Comparison of ENCODE assay signal across 27 cellular contexts in genomic region chr13:30406779-30407416, GRCh38. TPM values are rescaled to one million over a fixed set of nuclear protein-coding genes. Genes with fewer than 3 reads are reported as not detected.
A peak's percentile ranks its signal among the peaks of the same experiment; 100 is the strongest.
DNase-seq lines count a peak whose midpoint lies in the region; ATAC-seq and TF ChIP-seq lines count a peak whose summit lies in the region.
"Had no signal": no experiment of that assay in that cellular context is flagged by ENCODE, and none has a peak within 500 bp of the region (broad histone marks: within the 10 kb centered on the region; RNA-seq: fewer than 3 reads in every experiment).

No MANE protein-coding gene starts in this region.

- peak overlapping the region in 2 of 5 experiments; percentile 7 to 13 for H3K27ac Mint-ChIP-seq in brain
- H3K27ac Mint-ChIP-seq in natural killer cell: peak overlapping the region; percentile 78 to 81
- H3K27ac Mint-ChIP-seq: stimulated activated naive CD8-positive, alpha-beta T cell treated with anti-CD3 and anti-CD28 coated beads, Interleukin-15, Interleukin-2, amounts not matched to agents 100 ng/mL and 50 ng/mL, for 24 hours; WTC11 had no signal

- H3K9me3 ChIP-seq in A673 (ENCODE audit: low read depth, low read length, poor library complexity, severe bottlenecking) (no peaks in the 10 kb centered on the region), HEK293 (ENCODE audit: control insufficient read depth, insufficient read depth, low read depth, low read length) (no peaks in the 10 kb centered on the region)
- H3K9me3 ChIP-seq: BE2C, esophagus muscularis mucosa, tibial artery had no signal

- H3K4me3 Mint-ChIP-seq in brain: peak overlapping the region in 3 of 5 experiments; percentile 6 to 59 (median 43)
- peak overlapping the region; percentile 51 for H3K4me3 Mint-ChIP-seq in natural killer cell
- H3K4me3 Mint-ChIP-seq in activated T-cell treated with anti-CD3 and anti-CD28 coated beads, Interleukin-2, amount 50 U/mL, for 4 hours: no peak overlapping the region
- H3K4me3 Mint-ChIP-seq: stimulated activated naive CD8-positive, alpha-beta T cell treated with anti-CD3 and anti-CD28 coated beads, Interleukin-15, Interleukin-2, amounts not matched to agents 100 ng/mL and 50 ng/mL, for 24 hours; WTC11 had no signal

- intact Hi-C loops in A673 (cut with micrococcal nuclease; ENCODE audit: unreplicated experiment) (loop anchor here (5.0 kb wide), 1 partner anchor 275 kb away; no protein-coding TSS in a partner anchor), natural killer cell (cut with micrococcal nuclease) (loop anchor here (1.0 kb wide), 2 partner anchors 12 to 31 kb away; no protein-coding TSS in a partner anchor)

- CTCF ChIA-PET in A673 (lab: Charles Lee): interaction anchor here (1.6 kb wide), 1 partner anchor 274 kb away, joined by 7 read pairs; no protein-coding TSS in a partner anchor
- CTCF ChIA-PET in HEK293 (lab: Yijun Ruan, JAX): interaction anchor here (0.8 to 1.5 kb wide), 2 partner anchors 15 to 55 kb away, joined by 3 read pairs; no protein-coding TSS in a partner anchor

- POLR2A ChIA-PET in A673 (lab: Charles Lee; ENCODE audit: low non-redundant PET) (no interaction called here), HEK293 (lab: Yijun Ruan, JAX) (interaction anchor here (1.6 kb wide), 1 partner anchor 15 kb away, joined by 4 read pairs; the partner anchor contains the start of gene UBE2L5)

- H3K4me3 ChIP-seq in A673 (ENCODE audit: low read depth, low read length, poor library complexity, severe bottlenecking) (no peak overlapping the region), HEK293 (ENCODE audit: low read depth, low read length) (no peak overlapping the region)
- H3K4me3 ChIP-seq: esophagus muscularis mucosa, lung, tibial artery had no signal

- H3K27me3 ChIP-seq in A673 (replicated peaks; ENCODE audit: insufficient read depth, low read depth, low read length, poor library complexity): no peaks in the 10 kb centered on the region
- H3K27me3 ChIP-seq: BE2C, esophagus muscularis mucosa, tibial artery had no signal

- peaks cover 59% of the 10 kb centered on the region for H3K4me1 Mint-ChIP-seq in brain
- H3K4me1 Mint-ChIP-seq in natural killer cell: peaks cover 26 to 31% of the 10 kb centered on the region in 2 donors
- H3K4me1 Mint-ChIP-seq in activated T-cell treated with anti-CD3 and anti-CD28 coated beads, Interleukin-2, amount 50 U/mL, for 4 hours (ENCODE audit: low read depth): peaks cover 24% of the 10 kb centered on the region

- peak in 2 of 3 donors; percentile 16 to 59 for ATAC-seq in natural killer cell
- no peak for ATAC-seq in activated T-cell treated with anti-CD3 and anti-CD28 coated beads, Interleukin-2, amount 50 U/mL, for 4 hours
- ATAC-seq: WTC11 had no signal

- H3K4me1 ChIP-seq in A673 (ENCODE audit: insufficient read depth, low read length, poor library complexity, severe bottlenecking) (peaks cover 60% of the 10 kb centered on the region), HEK293 (ENCODE audit: control insufficient read depth, insufficient read depth, low read length) (no peaks in the 10 kb centered on the region)

- H3K36me3 ChIP-seq in A673 (ENCODE audit: insufficient read depth, low read length, poor library complexity, severe bottlenecking) (no peaks in the 10 kb centered on the region), HEK293 (ENCODE audit: control insufficient read depth in 2 of 2, insufficient read depth in 1 of 2, low read length in 2 of 2) (no peaks in the 10 kb centered on the region)
- H3K36me3 ChIP-seq: BE2C, esophagus muscularis mucosa, tibial artery had no signal

- H3K27ac ChIP-seq in A673 (ENCODE audit: low read depth, low read length, poor library complexity, severe bottlenecking) (peak overlapping the region; percentile 69), HEK293 (ENCODE audit: extremely low read depth, low read depth, low read length) (no peak overlapping the region)
- H3K27ac ChIP-seq: RWPE1 had no signal

- no TSS peak for BruUV-seq in A673 (replicated peaks; lab: Mats Ljungman, UMichigan)

- H3K27me3 Mint-ChIP-seq in brain (peaks cover 10% of the 10 kb centered on the region), natural killer cell (ENCODE audit: low read depth in 2 of 2) (no peaks in the 10 kb centered on the region)
- H3K27me3 Mint-ChIP-seq in activated T-cell treated with anti-CD3 and anti-CD28 coated beads, Interleukin-2, amount 50 U/mL, for 4 hours (ENCODE audit: low read depth): no peaks in the 10 kb centered on the region
- H3K27me3 Mint-ChIP-seq: stimulated activated naive CD8-positive, alpha-beta T cell treated with anti-CD3 and anti-CD28 coated beads, Interleukin-15, Interleukin-2, amounts not matched to agents 100 ng/mL and 50 ng/mL, for 24 hours had no signal

- DNase-seq in A673 (ENCODE audit: low spot score) (no peak), natural killer cell (peak; percentile 29), NCI-H1694 treated with DMSO at 0.1 percent for 48 hours (lab: John Stamatoyannopoulos, UW) (no peak), activated T-cell treated with anti-CD3 and anti-CD28 coated beads for 4 hours (no peak), GDM1 (lab: John Stamatoyannopoulos, UW) (no peak)
- no peak for DNase-seq in activated T-cell treated with anti-CD3 and anti-CD28 coated beads, Interleukin-2, amount 50 U/mL, for 4 hours
- DNase-seq: activated CD4-positive, alpha-beta T cell treated with anti-CD3 and anti-CD28 coated beads, Interleukin-2, amount 50 U/mL, for 48 hours; BE2C; caudate nucleus; DMS79; foreskin melanocyte; KBM-7; MM.1S; NCI-H2029 treated with DMSO at 0.1 percent for 48 hours; NCI-H2227 treated with DMSO at 0.1 percent for 48 hours; NCI-H774; occipital lobe; tibial artery had no signal

- TF ChIP-seq CTCF in A673 (conservative IDR thresholded peaks at IDR 0.05; ENCODE audit: low read depth, low read length): no peak
- TF ChIP-seq CTCF in HEK293 (tag by site-specific recombination; IDR thresholded peaks at IDR 0.05): no peak
- TF ChIP-seq CTCF in brain (conservative IDR thresholded peaks at IDR 0.05): no peak
- peak; percentile 18 for TF ChIP-seq CTCF in natural killer cell (IDR thresholded peaks at IDR 0.05)

- peaks cover 0 to 3% (median 2%) of the 10 kb centered on the region in 5 experiments for H3K9me3 Mint-ChIP-seq in brain
- no peaks in the 10 kb centered on the region for H3K9me3 Mint-ChIP-seq in natural killer cell
- H3K9me3 Mint-ChIP-seq in activated T-cell treated with anti-CD3 and anti-CD28 coated beads, Interleukin-2, amount 50 U/mL, for 4 hours: no peaks in the 10 kb centered on the region
- H3K9me3 Mint-ChIP-seq: stimulated activated naive CD8-positive, alpha-beta T cell treated with anti-CD3 and anti-CD28 coated beads, Interleukin-15, Interleukin-2, amounts not matched to agents 100 ng/mL and 50 ng/mL, for 24 hours; WTC11 had no signal

- H3K36me3 Mint-ChIP-seq in brain (no peaks in the 10 kb centered on the region), natural killer cell (no peaks in the 10 kb centered on the region)
- H3K36me3 Mint-ChIP-seq in activated T-cell treated with anti-CD3 and anti-CD28 coated beads, Interleukin-2, amount 50 U/mL, for 4 hours (ENCODE audit: insufficient read depth): no peaks in the 10 kb centered on the region
- H3K36me3 Mint-ChIP-seq: WTC11 had no signal

TF ChIP-seq in HEK293, 187 proteins besides CTCF, POLR2A, EP300 and RAD21:
- TF ChIP-seq PBX3 (CRISPR knock-in tag; IDR thresholded peaks at IDR 0.05) (no peak), ZNF311 (tag by site-specific recombination; IDR thresholded peaks at IDR 0.05; ENCODE audit: borderline replicate concordance) (no peak), SETDB1 (IDR thresholded peaks at IDR 0.05; ENCODE audit: insufficient read length, low read length) (no peak), ZFP41 (tag by site-specific recombination; IDR thresholded peaks at IDR 0.05; ENCODE audit: borderline replicate concordance) (no peak), ZNF2 (tag by site-specific recombination; IDR thresholded peaks at IDR 0.05) (no peak), GFI1B (tag by site-specific recombination; IDR thresholded peaks at IDR 0.05) (no peak), ZNF529 (tag by site-specific recombination; IDR thresholded peaks at IDR 0.05; ENCODE audit: insufficient replicate concordance) (peak; percentile 93)

RNA-seq across cellular contexts. Expression of gene UBE2L5, which starts 15.4 kb away (rescaled TPM):
- total RNA-seq in A673 (2021): 0.21 TPM in 1 of 2 replicates, not detected in the other
- polyA plus RNA-seq in brain (ENCODE audit: insufficient read depth, low read depth, low replicate concordance): not detected
- not detected for total RNA-seq in natural killer cell
- total RNA-seq in activated T-cell treated with anti-CD3 and anti-CD28 coated beads, Interleukin-2, amount 50 U/mL, for 4 hours: not detected
- total RNA-seq: astrocyte, lung, occipital lobe, skeletal muscle tissue had no signal

RNA-seq across cellular contexts. Expression of gene HMGB1, which starts 58.8 kb away (rescaled TPM):
- total RNA-seq in A673 (2021) (1,533 and 1,602 TPM in 2 replicates), natural killer cell (100 to 1,000 TPM; 397 to 449 (median 409) TPM)
- 230 TPM for polyA plus RNA-seq in brain (ENCODE audit: insufficient read depth, low read depth, low replicate concordance)
- total RNA-seq in activated T-cell treated with anti-CD3 and anti-CD28 coated beads, Interleukin-2, amount 50 U/mL, for 4 hours: 100 to 1,000 TPM; 372 to 448 (median 435) TPM

Comparison
In these comparisons a context has a peak if more than half of its experiments do, and no peak if none do; other contexts are left out.
1. ATAC-seq: peak in natural killer cell (2 of 3); none in activated T-cell treated with anti-CD3 and anti-CD28 coated beads, Interleukin-2, amount 50 U/mL, for 4 hours (0 of 2).